Comparison of ENCODE assay signal across 20 cellular contexts in the genomic region with DNA sequence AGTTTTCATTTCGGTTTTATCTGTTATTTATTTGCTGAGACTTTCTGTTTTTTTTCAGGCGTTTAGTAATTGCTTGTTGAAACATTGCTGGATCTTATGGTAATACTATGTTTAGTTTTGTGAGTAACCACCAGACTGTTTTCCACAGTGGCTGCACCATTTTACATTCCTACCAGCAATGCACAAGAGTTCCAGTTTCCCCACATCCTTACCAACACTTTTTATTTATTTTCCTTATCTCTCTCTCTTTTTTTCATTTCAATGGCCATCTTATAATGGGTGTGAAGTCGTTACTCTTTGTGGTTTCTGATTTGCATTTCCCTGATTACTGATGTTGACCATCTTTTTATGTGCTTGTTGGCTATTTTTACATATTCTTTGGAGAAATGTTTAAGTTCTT. TPM values are rescaled to one million over a fixed set of nuclear protein-coding genes. Genes with fewer than 3 reads are reported as not detected.
DNase-seq lines count a peak whose midpoint lies in the region; ATAC-seq lines count a peak whose summit lies in the region.
"Had no signal": no experiment of that assay in that cellular context is flagged by ENCODE, and none has a peak within 500 bp of the region (broad histone marks: within the 10 kb centered on the region; RNA-seq: fewer than 3 reads in every experiment).

No MANE protein-coding gene starts in this region.

- peaks cover 12% of the 10 kb centered on the region for H3K36me3 Mint-ChIP-seq in activated naive CD4-positive, alpha-beta T cell treated with anti-CD3 and anti-CD28 coated beads, Interleukin-2, amount 50 U/mL, for 24 hours
- H3K36me3 Mint-ChIP-seq in T-helper 17 cell (ENCODE audit: low read depth), result no peaks in the 10 kb centered on the region

- no peaks in the 10 kb centered on the region for H3K27me3 Mint-ChIP-seq in activated naive CD4-positive, alpha-beta T cell treated with anti-CD3 and anti-CD28 coated beads, Interleukin-2, amount 50 U/mL, for 24 hours
- H3K27me3 Mint-ChIP-seq in T-helper 17 cell, result no peaks in the 10 kb centered on the region
- H3K27me3 Mint-ChIP-seq in stimulated activated naive CD8-positive, alpha-beta T cell treated with anti-CD3 and anti-CD28 coated beads, Interleukin-15, amount 100 ng/mL, for 72 hours, result no peaks in the 10 kb centered on the region
- H3K27me3 Mint-ChIP-seq: stimulated activated naive B cell treated with anti-CD40 and anti-IgM and Interleukin-4, amounts not matched to agents 10 μg/mL and 1 μg/mL and 100 μg/mL, for 72 hours had no signal

- peaks cover 5% of the 10 kb centered on the region for H3K9me3 Mint-ChIP-seq in activated naive CD4-positive, alpha-beta T cell treated with anti-CD3 and anti-CD28 coated beads, Interleukin-2, amount 50 U/mL, for 24 hours
- peaks cover 5 to 6% of the 10 kb centered on the region in 2 donors for H3K9me3 Mint-ChIP-seq in stimulated activated naive CD8-positive, alpha-beta T cell treated with anti-CD3 and anti-CD28 coated beads, Interleukin-15, amount 100 ng/mL, for 72 hours

- H3K4me1 ChIP-seq in iPS-18a (ENCODE audit: control insufficient read depth, low read depth, low read length), result peaks cover 15% of the 10 kb centered on the region

- ATAC-seq in T-helper 17 cell (no peak), HG03135 (IDR thresholded peaks at IDR 0.05; ENCODE audit: unreplicated experiment) (no peak)
- ATAC-seq in stimulated activated naive CD8-positive, alpha-beta T cell treated with anti-CD3 and anti-CD28 coated beads, Interleukin-15, amount 100 ng/mL, for 72 hours, result no peak
- ATAC-seq: A549, left colon had no signal

- no peak overlapping the region for H3K9ac ChIP-seq in iPS-18a (ENCODE audit: low read length)

- H3K36me3 ChIP-seq in iPS-18a (ENCODE audit: control insufficient read depth, low read depth, low read length) (no peaks in the 10 kb centered on the region), H7 (replicated peaks; ENCODE audit: control insufficient read depth, insufficient read depth, low read length) (no peaks in the 10 kb centered on the region)
- H3K36me3 ChIP-seq: neutrophil, transverse colon had no signal

- H3K4me3 ChIP-seq in iPS-18a (ENCODE audit: low read length) (peak overlapping the region; percentile 18), H7 (ENCODE audit: insufficient read depth, low read depth, low read length) (no peak overlapping the region)
- H3K4me3 ChIP-seq: A549, coronary artery, transverse colon had no signal

- H3K27me3 ChIP-seq in iPS-18a (ENCODE audit: control insufficient read depth, insufficient read depth, low read length), result no peaks in the 10 kb centered on the region
- H3K27me3 ChIP-seq in H7 (ENCODE audit: control insufficient read depth, insufficient read depth, low read length), result no peaks in the 10 kb centered on the region
- H3K27me3 ChIP-seq: neutrophil, transverse colon had no signal

- H3K27ac Mint-ChIP-seq in activated naive CD4-positive, alpha-beta T cell treated with anti-CD3 and anti-CD28 coated beads, Interleukin-2, amount 50 U/mL, for 24 hours, result peak overlapping the region; percentile 90
- peak overlapping the region; percentile 72 for H3K27ac Mint-ChIP-seq in T-helper 17 cell
- H3K27ac Mint-ChIP-seq in stimulated activated naive CD8-positive, alpha-beta T cell treated with anti-CD3 and anti-CD28 coated beads, Interleukin-15, amount 100 ng/mL, for 72 hours, result no peak overlapping the region

- DNase-seq in activated naive CD4-positive, alpha-beta T cell treated with Interleukin-2 at 50 U/mL for 16 hours, result no peak
- DNase-seq in T-helper 17 cell, result no peak
- DNase-seq in stimulated activated naive CD8-positive, alpha-beta T cell treated with anti-CD3 and anti-CD28 coated beads, Interleukin-15, amount 100 ng/mL, for 72 hours, result no peak
- no peak for DNase-seq in H7
- DNase-seq in activated CD4-positive, alpha-beta T cell treated with anti-CD3 and anti-CD28 coated beads for 4 hours, result no peak
- DNase-seq: activated CD4-positive, CD25-positive, alpha-beta regulatory T cell treated with anti-CD3 and anti-CD28 coated beads, Interleukin-2, amount 50 U/mL, for 72 hours; activated naive CD4-positive, alpha-beta T cell; foreskin melanocyte; left colon; midbrain; SIG-M5; stimulated activated naive B cell treated with anti-CD40 and anti-IgM and Interleukin-4, amounts not matched to agents 10 μg/mL and 1 μg/mL and 100 μg/mL, for 72 hours; transverse colon had no signal

- H3K9me3 ChIP-seq in T-helper 17 cell (ENCODE audit: control insufficient read depth, low read length, poor library complexity, severe bottlenecking), result no peaks in the 10 kb centered on the region
- no peaks in the 10 kb centered on the region for H3K9me3 ChIP-seq in iPS-18a (ENCODE audit: control insufficient read depth, low read depth, low read length)
- H3K9me3 ChIP-seq: neutrophil had no signal

- H3K4me3 Mint-ChIP-seq in activated naive CD4-positive, alpha-beta T cell treated with anti-CD3 and anti-CD28 coated beads, Interleukin-2, amount 50 U/mL, for 24 hours, result peak overlapping the region; percentile 70
- H3K4me3 Mint-ChIP-seq in T-helper 17 cell, result no peak overlapping the region
- H3K4me3 Mint-ChIP-seq in stimulated activated naive CD8-positive, alpha-beta T cell treated with anti-CD3 and anti-CD28 coated beads, Interleukin-15, amount 100 ng/mL, for 72 hours, result peak overlapping the region; percentile 49 to 56

- H3K27ac ChIP-seq in iPS-18a (ENCODE audit: low read length), result peak overlapping the region; percentile 24
- H3K27ac ChIP-seq: A549, C4-2B, coronary artery, neutrophil, transverse colon had no signal

- peaks cover 83% of the 10 kb centered on the region for H3K4me1 Mint-ChIP-seq in activated naive CD4-positive, alpha-beta T cell treated with anti-CD3 and anti-CD28 coated beads, Interleukin-2, amount 50 U/mL, for 24 hours
- peaks cover 40% of the 10 kb centered on the region for H3K4me1 Mint-ChIP-seq in T-helper 17 cell
- H3K4me1 Mint-ChIP-seq in stimulated activated naive CD8-positive, alpha-beta T cell treated with anti-CD3 and anti-CD28 coated beads, Interleukin-15, amount 100 ng/mL, for 72 hours, result peaks cover 56% of the 10 kb centered on the region

RNA-seq across cellular contexts. Expression of a gene that starts 23.7 kb away (rescaled TPM):
- 10 to 100 TPM; 71.5 to 82.3 TPM for total RNA-seq in T-helper 17 cell
- total RNA-seq in H7 (2014; rRNA removed; shearing (Covaris generic)), result 25.8 and 32.8 TPM in 2 replicates

Comparison
In these comparisons a context has a peak if more than half of its experiments do, and no peak if none do; other contexts are left out.
1. H3K27ac Mint-ChIP-seq: peak in activated naive CD4-positive, alpha-beta T cell treated with anti-CD3 and anti-CD28 coated beads, Interleukin-2, amount 50 U/mL, for 24 hours (single experiment) and T-helper 17 cell (single experiment); none in stimulated activated naive CD8-positive, alpha-beta T cell treated with anti-CD3 and anti-CD28 coated beads, Interleukin-15, amount 100 ng/mL, for 72 hours (0 of 2).